ENCODE assay signal across 27 cellular contexts in the genomic region with DNA sequence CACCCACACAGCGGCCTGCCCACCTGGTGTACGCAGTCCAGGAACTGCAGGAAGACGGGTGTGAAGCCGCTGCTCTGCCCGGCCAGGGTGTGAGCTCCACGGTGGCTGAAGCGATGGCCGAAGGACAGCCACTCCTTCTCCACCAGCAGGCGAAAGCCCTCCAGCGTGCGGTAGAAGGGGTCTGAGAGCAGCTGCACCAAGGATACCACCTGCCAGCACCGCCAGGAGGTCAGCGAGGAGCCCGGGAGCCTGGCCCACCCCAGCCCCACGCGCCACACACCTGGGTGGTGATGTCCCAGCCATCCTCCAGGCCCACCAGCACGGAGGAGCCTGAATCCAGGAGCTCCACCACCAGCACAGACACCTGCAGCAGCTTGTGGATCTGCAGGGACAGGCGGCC. TPM values are rescaled to one million over a fixed set of nuclear protein-coding genes. Genes with fewer than 3 reads are reported as not detected.
"Had no signal": no experiment of that assay in that cellular context is flagged by ENCODE, and none has a peak within 500 bp of the region (broad histone marks: within the 10 kb centered on the region; RNA-seq: fewer than 3 reads in every experiment).

No MANE protein-coding gene starts in this region.

- FAIRE-seq: urothelium cell line had no signal

- H3K79me2 ChIP-seq: hepatocyte had no signal

- H3K4me2 ChIP-seq: hepatocyte, neural progenitor cell, smooth muscle cell had no signal

- H2AFZ ChIP-seq: hepatocyte, neural progenitor cell had no signal

- H3K27ac Mint-ChIP-seq: mesothelial cell of epicardium; natural killer cell; neural progenitor cell; stimulated activated naive CD8-positive, alpha-beta T cell treated with anti-CD3 and anti-CD28 coated beads, Interleukin-15, Interleukin-2, amounts not matched to agents 100 ng/mL and 50 ng/mL, for 24 hours had no signal

- H3K9me3 ChIP-seq: heart right ventricle, left ventricle myocardium inferior, ovary, right atrium auricular region, right lobe of liver, suprapubic skin, thoracic aorta, tibial nerve, upper lobe of right lung had no signal

- H3K9me3 Mint-ChIP-seq: mesothelial cell of epicardium; naive B cell; natural killer cell; nephron progenitor cell; neural progenitor cell; stimulated activated naive CD8-positive, alpha-beta T cell treated with anti-CD3 and anti-CD28 coated beads, Interleukin-15, Interleukin-2, amounts not matched to agents 100 ng/mL and 50 ng/mL, for 24 hours had no signal

- H3K9ac ChIP-seq: neural progenitor cell had no signal

- H3K4me3 Mint-ChIP-seq: mesothelial cell of epicardium; natural killer cell; nephron progenitor cell; neural progenitor cell; stimulated activated naive CD8-positive, alpha-beta T cell treated with anti-CD3 and anti-CD28 coated beads, Interleukin-15, Interleukin-2, amounts not matched to agents 100 ng/mL and 50 ng/mL, for 24 hours had no signal

- ATAC-seq: natural killer cell, upper lobe of right lung had no signal

- H3K4me1 Mint-ChIP-seq: mesothelial cell of epicardium, nephron progenitor cell, neural progenitor cell had no signal

- H3K27me3 Mint-ChIP-seq: naive B cell; progenitor cell of endocrine pancreas; stimulated activated naive CD8-positive, alpha-beta T cell treated with anti-CD3 and anti-CD28 coated beads, Interleukin-15, Interleukin-2, amounts not matched to agents 100 ng/mL and 50 ng/mL, for 24 hours had no signal

- H3K27ac ChIP-seq: heart right ventricle, hepatocyte, left ventricle myocardium inferior, neural progenitor cell, ovary, right atrium auricular region, right lobe of liver, suprapubic skin, thoracic aorta, tibial nerve, upper lobe of right lung had no signal

- H3K36me3 ChIP-seq: neural progenitor cell, ovary had no signal

- H3K4me1 ChIP-seq: heart right ventricle, left ventricle myocardium inferior, neural progenitor cell, right atrium auricular region, right lobe of liver, suprapubic skin, tibial nerve, upper lobe of right lung had no signal

- H3K4me3 ChIP-seq: heart right ventricle, hepatocyte, left ventricle myocardium inferior, lung, neural progenitor cell, ovary, right atrium auricular region, right lobe of liver, smooth muscle cell, suprapubic skin, thoracic aorta, tibial nerve, upper lobe of right lung had no signal

- DNase-seq: heart right ventricle; islet precursor cell; left ventricle myocardium inferior; mesendoderm; naive B cell; natural killer cell; nephron progenitor cell; ovary; right lobe of liver; stimulated activated CD4-positive, alpha-beta T cell treated with anti-CD3 and anti-CD28 coated beads, Interleukin-1b, Interleukin-23, amount 100 ng/mL, for 48 hours; stimulated activated CD4-positive, alpha-beta T cell treated with anti-CD3 and anti-CD28 coated beads, Interleukin-2, amount 100 ng/mL, for 48 hours; stimulated activated CD4-positive, alpha-beta T cell treated with anti-CD3 and anti-CD28 coated beads, Interleukin-4, amount 100 ng/mL, for 4 hours; stimulated activated CD8-positive, alpha-beta memory T cell treated with anti-CD3 and anti-CD28 coated beads, Interleukin-4, amount 100 ng/mL, for 48 hours; stimulated activated naive CD4-positive, alpha-beta T cell; upper lobe of right lung had no signal

- H3K27me3 ChIP-seq: heart right ventricle, hepatocyte, neural progenitor cell, ovary, right atrium auricular region, right lobe of liver, suprapubic skin, tibial nerve, upper lobe of right lung had no signal

RNA-seq across cellular contexts. Expression of a gene that starts 31.5 kb away (rescaled TPM):
- polyA plus RNA-seq: heart right ventricle, hepatocyte, ovary had no signal
